23 cellular contexts compared by ENCODE assay signal in the genomic region with DNA sequence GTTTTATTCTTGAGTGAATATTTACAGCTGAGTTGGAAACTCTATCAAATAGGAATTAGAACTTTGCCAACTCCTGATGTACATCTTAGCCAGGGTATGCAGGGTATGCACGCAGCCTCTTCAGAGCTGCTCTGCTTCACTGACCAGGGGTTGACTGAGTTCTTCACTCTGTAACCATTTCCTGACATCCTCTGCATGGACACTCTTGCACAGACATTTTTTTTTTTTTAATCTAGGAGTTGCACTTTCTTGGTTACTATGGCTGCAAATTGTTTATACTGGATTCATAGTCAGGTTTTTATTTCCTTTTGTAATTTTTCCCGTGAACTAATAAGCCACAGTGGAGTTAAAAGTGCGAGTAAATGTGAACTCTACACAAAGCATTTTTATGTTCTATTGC. TPM values are rescaled to one million over a fixed set of nuclear protein-coding genes. Genes with fewer than 3 reads are reported as not detected.
A peak's percentile ranks its signal among the peaks of the same experiment; 100 is the strongest.
DNase-seq lines count a peak whose midpoint lies in the region; ATAC-seq, FAIRE-seq and TF ChIP-seq lines count a peak whose summit lies in the region.
"Had no signal": no experiment of that assay in that cellular context is flagged by ENCODE, and none has a peak within 500 bp of the region (broad histone marks: within the 10 kb centered on the region; RNA-seq: fewer than 3 reads in every experiment).

No MANE protein-coding gene starts in this region.

- H3K4me2 ChIP-seq in HCT116 (ENCODE audit: low read length) = peak overlapping the region; percentile 31
- no peak overlapping the region for H3K4me2 ChIP-seq in HepG2 (ENCODE audit: low read depth, low read length)

- H3K27me3 ChIP-seq in ACC112 (ENCODE audit: insufficient read depth, low read length) (no peaks in the 10 kb centered on the region), HCT116 (ENCODE audit: insufficient read depth, low read length) (no peaks in the 10 kb centered on the region), brain microvascular endothelial cell (replicated peaks) (no peaks in the 10 kb centered on the region), ovary (no peaks in the 10 kb centered on the region), HepG2 (ENCODE audit: control insufficient read depth in 1 of 2, insufficient read depth in 2 of 2, low read length in 2 of 2) (no peaks in the 10 kb centered on the region; a peak in 1 of 5 replicates)
- H3K27me3 ChIP-seq: adrenal gland, gastrocnemius medialis, stomach had no signal

- H3K9me3 ChIP-seq in HCT116 (ENCODE audit: control insufficient read depth in 1 of 2, insufficient read depth in 1 of 2, low read depth in 1 of 2, low read length in 2 of 2) = no peaks in the 10 kb centered on the region
- H3K9me3 ChIP-seq in ovary = no peaks in the 10 kb centered on the region
- H3K9me3 ChIP-seq in HepG2 (ENCODE audit: low read length) = no peaks in the 10 kb centered on the region
- H3K9me3 ChIP-seq: adrenal gland, gastrocnemius medialis, stomach had no signal

- ATAC-seq in HCT116 (no peak), GM19023 (IDR thresholded peaks at IDR 0.05; ENCODE audit: unreplicated experiment) (no peak), GM18870 (IDR thresholded peaks at IDR 0.05; ENCODE audit: unreplicated experiment) (no peak), HepG2 (no peak)
- ATAC-seq: activated CD4-positive, CD25-positive, alpha-beta regulatory T cell treated with anti-CD3 and anti-CD28 coated beads, Interleukin-2, amount 50 U/mL, for 24 hours; gastrocnemius medialis; Right ventricle myocardium inferior had no signal

- DNase-seq in HCT116 (ENCODE audit: low read depth, low spot score) = no peak
- DNase-seq in brain microvascular endothelial cell = no peak
- peak; percentile 68 for DNase-seq in glomerular visceral epithelial cell (ENCODE audit: extremely low spot score)
- no peak for DNase-seq in ovary
- no peak for DNase-seq in HepG2 (ENCODE audit: low spot score)
- DNase-seq: activated gamma-delta T cell treated with Interleukin-2 at 50 U/mL for 16 hours; activated T-cell treated with anti-CD3 and anti-CD28 coated beads, Interleukin-2, amount 50 U/mL, for 1 hour; gastrocnemius medialis; Karpas-422; kidney; NCI-H1048; NCI-H2029; NCI-H226; NCI-H82; occipital lobe; stomach had no signal

- BruUV-seq in HCT116 (replicated peaks; lab: Mats Ljungman, UMichigan) (no TSS peak), HepG2 (replicated peaks; lab: Mats Ljungman, UMichigan) (no TSS peak)

- peak overlapping the region; percentile 17 for H2AFZ ChIP-seq in ACC112 (ENCODE audit: low read length, unreplicated experiment)
- no peak overlapping the region for H2AFZ ChIP-seq in HCT116 (ENCODE audit: low read depth, low read length, poor library complexity, severe bottlenecking)
- no peak overlapping the region for H2AFZ ChIP-seq in HepG2 (ENCODE audit: low read length)

- in situ Hi-C loops in brain microvascular endothelial cell (cut with HindIII; ENCODE audit: low pct_ligation_motif_present, low sequenced_read_pairs) = no loop called here
- in situ Hi-C loops in HepG2 (cut with HindIII; ENCODE audit: extremely low pct_ligation_motif_present, low pct_unique_long_range_greater_than_20kb) = no loop called here

- RAD21 ChIA-PET in HCT116 (lab: Charles Lee; ENCODE audit: low non-redundant PET in 1 of 2, low total read pairs in 2 of 2, uncharacterized antibody in 2 of 2, unreplicated experiment in 2 of 2) = no interaction called here

- H3K4me1 ChIP-seq in ACC112 (ENCODE audit: control insufficient read depth, insufficient read depth, low read length, unreplicated experiment) (peaks cover 42% of the 10 kb centered on the region), HCT116 (ENCODE audit: control insufficient read depth in 1 of 2, insufficient read depth in 2 of 2, low read length in 2 of 2) (peaks cover 3 to 32% of the 10 kb centered on the region in 2 experiments; a peak in 3 of 4 replicates), ovary (ENCODE audit: insufficient read depth) (no peaks in the 10 kb centered on the region), HepG2 (ENCODE audit: insufficient read depth, low read length) (no peaks in the 10 kb centered on the region)

- TF ChIP-seq RAD21 in HCT116 (IDR thresholded peaks at IDR 0.05; ENCODE audit: low read depth) (no peak), HepG2 (CRISPR knock-in tag; IDR thresholded peaks at IDR 0.05) (no peak)

- CTCF ChIA-PET in HCT116 (lab: Charles Lee) = no interaction called here
- CTCF ChIA-PET in HepG2 (lab: Yijun Ruan, JAX; ENCODE audit: low intra/inter-chr PET ratio, low total read pairs) = no interaction called here

- intact Hi-C loops in HCT116 (cut with micrococcal nuclease) (loop anchor here (5.0 kb wide), 1 partner anchor 62 kb away; no protein-coding TSS in a partner anchor), ovary (cut with DNase I) (no loop called here), HepG2 (cut with micrococcal nuclease; ENCODE audit: unreplicated experiment) (no loop called here)

- H3K36me3 ChIP-seq in ACC112 (ENCODE audit: insufficient read depth, low read length) (no peaks in the 10 kb centered on the region), HCT116 (ENCODE audit: control insufficient read depth in 1 of 2, insufficient read depth in 2 of 2, low read length in 2 of 2) (no peaks in the 10 kb centered on the region), brain microvascular endothelial cell (replicated peaks) (no peaks in the 10 kb centered on the region), ovary (no peaks in the 10 kb centered on the region), HepG2 (replicated peaks in 1 of 2; ENCODE audit: control insufficient read depth in 1 of 2, insufficient read depth in 2 of 2, low read length in 2 of 2) (no peaks in the 10 kb centered on the region)
- H3K36me3 ChIP-seq: adrenal gland, cardiac muscle cell, gastrocnemius medialis, stomach had no signal

- peak overlapping the region; percentile 93 for H3K27ac ChIP-seq in ACC112 (ENCODE audit: low read depth, low read length)
- no peak overlapping the region for H3K27ac ChIP-seq in HCT116 (ENCODE audit: low read depth, low read length)
- peak overlapping the region; percentile 22 for H3K27ac ChIP-seq in brain microvascular endothelial cell
- H3K27ac ChIP-seq in ovary = no peak overlapping the region
- H3K27ac ChIP-seq in HepG2 (ENCODE audit: extremely low read length, insufficient read depth, low read length) = no peak overlapping the region
- H3K27ac ChIP-seq: adrenal gland, cardiac muscle cell, gastrocnemius medialis, stomach had no signal

- H3K4me3 ChIP-seq in ACC112 (ENCODE audit: low read depth, low read length) (no peak overlapping the region), HCT116 (replicated peaks in 1 of 2; ENCODE audit: low read depth in 1 of 2, low read length in 2 of 2) (no peak overlapping the region), brain microvascular endothelial cell (ENCODE audit: low read depth, low read length) (no peak overlapping the region), ovary (no peak overlapping the region), HepG2 (replicated peaks in 1 of 3; ENCODE audit: insufficient read depth in 1 of 3, low read depth in 2 of 3, low read length in 3 of 3) (no peak overlapping the region)
- H3K4me3 ChIP-seq: adrenal gland, cardiac muscle cell, gastrocnemius medialis, stomach had no signal

- TF ChIP-seq CTCF in HCT116 (IDR thresholded peaks at IDR 0.05 in 2 of 3, conservative IDR thresholded peaks at IDR 0.05 in 1 of 3; ENCODE audit: borderline replicate concordance in 1 of 3, insufficient read depth in 1 of 3, low read depth in 2 of 3, low read length in 2 of 3) (no peak), brain microvascular endothelial cell (IDR thresholded peaks at IDR 0.05; ENCODE audit: low read depth, low read length, missing control alignments) (no peak), ovary (IDR thresholded peaks at IDR 0.05) (no peak), HepG2 (CRISPR knock-in tag; IDR thresholded peaks at IDR 0.05) (no peak)

- no peak for FAIRE-seq in HepG2 (lab: Jason Lieb, UNC)
- FAIRE-seq: kidney had no signal

- H3K79me2 ChIP-seq in ACC112 (ENCODE audit: control insufficient read depth, insufficient read depth, low read length, unreplicated experiment) = no peaks in the 10 kb centered on the region
- no peaks in the 10 kb centered on the region for H3K79me2 ChIP-seq in HCT116 (ENCODE audit: insufficient read depth, low read length)
- no peaks in the 10 kb centered on the region for H3K79me2 ChIP-seq in HepG2 (ENCODE audit: insufficient read depth, low read length)

- no peaks in the 10 kb centered on the region for H3K9me2 ChIP-seq in HCT116 (ENCODE audit: insufficient read depth)

- TF ChIP-seq POLR2A in HCT116 (IDR thresholded peaks at IDR 0.05; ENCODE audit: borderline replicate concordance, extremely low read depth, insufficient read depth, insufficient read length) = no peak
- TF ChIP-seq POLR2A in ovary (IDR thresholded peaks at IDR 0.05) = no peak
- no peak for TF ChIP-seq POLR2A in HepG2 (IDR thresholded peaks at IDR 0.05; ENCODE audit: insufficient read depth in 1 of 2, low read depth in 2 of 2, low read length in 2 of 2)

- POLR2A ChIA-PET in HCT116 (lab: Charles Lee) = no interaction called here
- POLR2A ChIA-PET in HepG2 (lab: Yijun Ruan, JAX) = no interaction called here

- no peak overlapping the region for H3K9ac ChIP-seq in HCT116 (ENCODE audit: low read length)
- H3K9ac ChIP-seq in HepG2 (ENCODE audit: insufficient read depth, low read depth, low read length) = no peak overlapping the region

- H4K20me1 ChIP-seq in HCT116 (ENCODE audit: insufficient read depth) (no peaks in the 10 kb centered on the region), HepG2 (ENCODE audit: insufficient read depth, low read length) (no peaks in the 10 kb centered on the region)

- TF ChIP-seq EP300 in ovary (IDR thresholded peaks at IDR 0.05) (no peak), HepG2 (IDR thresholded peaks at IDR 0.05; ENCODE audit: low read depth in 2 of 2, low read length in 2 of 2) (no peak), HepG2 (CRISPR knock-in tag; IDR thresholded peaks at IDR 0.05; ENCODE audit: borderline replicate concordance) (no peak)

- WGBS in ovary, 3 donors = 67 to 81% (median 71%) methylated on average over 3 of the region's 3 CpGs
- WGBS in HepG2 (ENCODE audit: low lambda C conversion rate) = 3% methylated on average over 3 of the region's 3 CpGs

RNA-seq across cellular contexts. Expression of gene DUT, which starts 53.8 kb away (rescaled TPM):
- total RNA-seq in HCT116 (2021; ENCODE audit: unreplicated experiment) (130 TPM), ovary (100 to 1,000 TPM in 3 of 7 donors, 10 to 100 TPM in 4; 72.6 to 131 (median 95.0) TPM), HepG2 (2016; rRNA removed; fragmentation: Illumina TruSeq; extraction: Trizol) (131 and 133 TPM in 2 replicates)
- polyA plus RNA-seq in HCT116 (2012) = 31.8 and 43.8 TPM in 2 replicates
- polyA plus RNA-seq in ovary (10 to 100 TPM; 63.1 to 84.1 TPM), HepG2 (2011; rRNA removed) (27.8 and 36.7 TPM in 2 replicates)
- 31.3 and 34.5 TPM in 2 replicates for total RNA-seq in HepG2 (2016; cell fraction: cytosol; rRNA removed; fragmentation: Illumina TruSeq; extraction: Trizol; ENCODE audit: low read depth)
- 126 and 131 TPM in 2 replicates for total RNA-seq in HepG2 (2016; cell fraction: insoluble cytoplasmic fraction; rRNA removed; fragmentation: Illumina TruSeq; extraction: Trizol)
- total RNA-seq in HepG2 (2016; cell fraction: membrane; rRNA removed; fragmentation: Illumina TruSeq; extraction: Trizol) = 44.9 and 49.3 TPM in 2 replicates
- 51.1 and 57.3 TPM in 2 replicates for total RNA-seq in HepG2 (2016; cell fraction: nucleus; rRNA removed; fragmentation: Illumina TruSeq; extraction: Trizol)
- 24.2 and 29.8 TPM in 2 replicates for polyA plus RNA-seq in HepG2 (2011; cell fraction: cytosol; rRNA removed)
- 27.8 and 32.2 TPM in 2 replicates for polyA plus RNA-seq in HepG2 (2011; cell fraction: nucleus; rRNA removed)
- 29.9 and 67.3 TPM in 2 replicates for polyA plus RNA-seq in HepG2 (2012)
- 35.0 and 42.7 TPM in 2 replicates for polyA plus RNA-seq in HepG2 (2016; cell fraction: cytosol; fragmentation: Illumina TruSeq; extraction: Trizol; ENCODE audit: low read depth)
- 145 and 152 TPM in 2 replicates for polyA plus RNA-seq in HepG2 (2016; cell fraction: insoluble cytoplasmic fraction; fragmentation: Illumina TruSeq; extraction: Trizol; ENCODE audit: low read depth)
- polyA plus RNA-seq in HepG2 (2016; cell fraction: membrane; fragmentation: Illumina TruSeq; extraction: Trizol; ENCODE audit: low read depth) = 45.2 and 48.1 TPM in 2 replicates
- 104 and 112 TPM in 2 replicates for polyA plus RNA-seq in HepG2 (2016; cell fraction: nucleus; fragmentation: Illumina TruSeq; extraction: Trizol; ENCODE audit: insufficient read depth, low read depth)
- 4.1 and 20.6 TPM in 2 replicates for polyA minus RNA-seq in HepG2 (2011; rRNA and poly(A)+ RNA removed; ENCODE audit: low replicate concordance)
- polyA minus RNA-seq in HepG2 (2011; cell fraction: cytosol; rRNA and poly(A)+ RNA removed) = 19.6 and 24.6 TPM in 2 replicates
- polyA minus RNA-seq in HepG2 (2011; cell fraction: nucleus; rRNA and poly(A)+ RNA removed) = 13.9 and 16.2 TPM in 2 replicates

Comparison
In these comparisons a context has a peak if more than half of its experiments do, and no peak if none do; other contexts are left out.
1. H3K27ac ChIP-seq: peak in ACC112 (single experiment) and brain microvascular endothelial cell (single experiment); none in HCT116 (single experiment), ovary (0 of 2) and HepG2 (single experiment).